In the genomic region with DNA sequence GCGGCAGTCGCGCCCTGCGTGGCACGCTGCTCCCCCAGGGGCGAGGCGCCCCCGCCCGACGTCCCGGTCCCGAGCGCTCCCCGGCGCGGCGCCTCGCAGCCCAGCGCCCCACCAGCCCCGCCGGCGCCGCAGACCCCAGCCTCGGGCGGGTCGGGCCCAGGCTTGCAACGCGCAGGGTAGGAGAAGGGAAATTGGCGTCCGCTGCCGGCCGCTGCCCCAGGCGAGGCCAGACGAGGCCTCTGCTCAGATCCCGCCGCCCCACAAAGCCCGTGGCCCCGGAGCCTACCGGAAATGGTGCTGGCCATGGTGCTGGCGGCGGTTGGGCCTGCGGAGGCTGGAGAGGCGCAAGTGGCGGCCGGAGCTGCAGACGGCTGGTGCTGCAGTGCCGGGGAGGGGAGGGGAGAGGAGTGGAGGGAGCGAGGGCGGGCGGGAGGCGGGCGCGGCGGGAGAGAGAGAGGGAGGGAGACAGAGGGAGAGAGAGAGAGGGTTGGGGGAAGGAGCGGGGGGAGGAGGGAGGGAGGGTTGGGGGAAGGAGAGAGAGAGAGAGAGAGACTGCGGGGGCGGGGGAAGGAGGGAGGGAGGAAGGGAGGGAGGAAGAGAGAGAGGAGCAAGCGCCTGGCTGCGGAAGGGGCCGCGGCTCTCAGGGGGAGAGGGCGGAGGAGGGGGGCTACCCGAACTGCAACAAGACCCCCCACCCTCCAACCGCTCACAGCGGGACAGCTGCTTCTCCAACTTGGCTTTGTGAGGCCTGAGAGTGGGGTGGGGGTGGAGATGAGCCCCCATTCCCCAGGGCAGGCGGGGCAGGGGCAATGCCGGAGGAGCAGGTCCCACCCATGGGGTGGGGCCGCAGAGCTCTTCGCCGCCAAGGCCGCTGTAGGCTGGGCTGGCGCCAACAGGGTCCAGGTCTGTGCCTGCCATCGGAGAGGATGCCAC, we compare ENCODE assay signal across 1 cellular context.
TF ChIP-seq lines count a peak whose summit lies in the region.

A gene (minus strand): TSS at position 384 of the 933 bp plus-strand sequence. CDS start 79 bp downstream, at position 305.

TF ChIP-seq in K562, 482 proteins besides CTCF, POLR2A, EP300 and RAD21 (continued from another document and continues in another):
- TF ChIP-seq, protein P1, sequence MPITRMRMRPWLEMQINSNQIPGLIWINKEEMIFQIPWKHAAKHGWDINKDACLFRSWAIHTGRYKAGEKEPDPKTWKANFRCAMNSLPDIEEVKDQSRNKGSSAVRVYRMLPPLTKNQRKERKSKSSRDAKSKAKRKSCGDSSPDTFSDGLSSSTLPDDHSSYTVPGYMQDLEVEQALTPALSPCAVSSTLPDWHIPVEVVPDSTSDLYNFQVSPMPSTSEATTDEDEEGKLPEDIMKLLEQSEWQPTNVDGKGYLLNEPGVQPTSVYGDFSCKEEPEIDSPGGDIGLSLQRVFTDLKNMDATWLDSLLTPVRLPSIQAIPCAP (CRISPR knock-in tag; IDR thresholded peaks at IDR 0.05; ENCODE audit: borderline replicate concordance) = no peak
- TF ChIP-seq TCF7 (IDR thresholded peaks at IDR 0.05; ENCODE audit: borderline replicate concordance) (no peak), ZNF143 (CRISPR knock-in tag; IDR thresholded peaks at IDR 0.05) (peak; percentile 53; the same call in 1 of the 2 replicates), IRF2 (CRISPR knock-in tag; IDR thresholded peaks at IDR 0.05) (no peak), RAD51 (IDR thresholded peaks at IDR 0.05; ENCODE audit: borderline replicate concordance, low read depth) (no peak), CHD1 (IDR thresholded peaks at IDR 0.05; ENCODE audit: low read length) (no peak), LCOR (CRISPR knock-in tag; IDR thresholded peaks at IDR 0.05) (peak; percentile 93), SIX5 (IDR thresholded peaks at IDR 0.05; ENCODE audit: borderline replicate concordance in 1 of 2, insufficient read depth in 1 of 2, low read depth in 1 of 2, low read length in 2 of 2) (no peak), KLF13 (tag; IDR thresholded peaks at IDR 0.05; ENCODE audit: borderline replicate concordance, low read depth) (peak; percentile 45; the same call in 1 of the 2 replicates), XRCC5 (IDR thresholded peaks at IDR 0.05; ENCODE audit: low read depth, low read length) (no peak), ZNF436 (CRISPR knock-in tag; IDR thresholded peaks at IDR 0.05) (no peak), CAMTA2 (CRISPR knock-in tag; conservative IDR thresholded peaks at IDR 0.05) (no peak), ZNF41 (CRISPR knock-in tag; conservative IDR thresholded peaks at IDR 0.05) (no peak), HIVEP1 (CRISPR knock-in tag; IDR thresholded peaks at IDR 0.05) (no peak), CBX1 (IDR thresholded peaks at IDR 0.05; ENCODE audit: low read depth) (peak; percentile 71; the same call in 1 of the 2 replicates), HNRNPUL1 (IDR thresholded peaks at IDR 0.05; ENCODE audit: low read length) (no peak), RB1 (IDR thresholded peaks at IDR 0.05; ENCODE audit: low read depth) (peak; percentile 82), KLF6 (CRISPR knock-in tag; IDR thresholded peaks at IDR 0.05; ENCODE audit: borderline replicate concordance) (no peak), MBD2 (IDR thresholded peaks at IDR 0.05; ENCODE audit: borderline replicate concordance, low read depth) (peak; percentile 50; the same call in 1 of the 2 replicates), MTA1 (IDR thresholded peaks at IDR 0.05; ENCODE audit: borderline replicate concordance) (no peak), MCM2 (IDR thresholded peaks at IDR 0.05; ENCODE audit: low read depth) (no peak), KHSRP (IDR thresholded peaks at IDR 0.05) (no peak), TBP (optimal IDR thresholded peaks at IDR 0.05; ENCODE audit: low read depth, low read length) (no peak), PHF8 (IDR thresholded peaks at IDR 0.05; ENCODE audit: borderline replicate concordance, low read length) (peak; percentile 55; the same call in 1 of the 2 replicates), ZFP36 (IDR thresholded peaks at IDR 0.05; ENCODE audit: low read depth, low read length, partially characterized antibody) (no peak), KAT8 (IDR thresholded peaks at IDR 0.05; ENCODE audit: low read depth) (no peak), NR3C1 (CRISPR knock-in tag; IDR thresholded peaks at IDR 0.05) (peak; percentile 92; the same call in 1 of the 2 replicates), RNF2 (IDR thresholded peaks at IDR 0.05) (peak; percentile 35; the same call in 1 of the 2 replicates), FOXA3 (CRISPR knock-in tag; conservative IDR thresholded peaks at IDR 0.05 in 1 of 2, IDR thresholded peaks at IDR 0.05 in 1 of 2) (no peak; a peak in 1 of 4 replicates), SMARCB1 (IDR thresholded peaks at IDR 0.05; ENCODE audit: insufficient read length, low read depth) (no peak), NCOA1 (IDR thresholded peaks at IDR 0.05; ENCODE audit: low read depth) (peak; percentile 67), PHF20 (IDR thresholded peaks at IDR 0.05; ENCODE audit: partially characterized antibody) (no peak), GATAD2B (IDR thresholded peaks at IDR 0.05; ENCODE audit: borderline replicate concordance) (peak; percentile 73; the same call in 1 of the 2 replicates), PRMT5 (CRISPR knock-in tag; IDR thresholded peaks at IDR 0.05) (peak; percentile 96), CSDE1 (IDR thresholded peaks at IDR 0.05) (no peak), RHOXF2B (CRISPR knock-in tag; conservative IDR thresholded peaks at IDR 0.05) (no peak)
- TF ChIP-seq, protein P2, sequence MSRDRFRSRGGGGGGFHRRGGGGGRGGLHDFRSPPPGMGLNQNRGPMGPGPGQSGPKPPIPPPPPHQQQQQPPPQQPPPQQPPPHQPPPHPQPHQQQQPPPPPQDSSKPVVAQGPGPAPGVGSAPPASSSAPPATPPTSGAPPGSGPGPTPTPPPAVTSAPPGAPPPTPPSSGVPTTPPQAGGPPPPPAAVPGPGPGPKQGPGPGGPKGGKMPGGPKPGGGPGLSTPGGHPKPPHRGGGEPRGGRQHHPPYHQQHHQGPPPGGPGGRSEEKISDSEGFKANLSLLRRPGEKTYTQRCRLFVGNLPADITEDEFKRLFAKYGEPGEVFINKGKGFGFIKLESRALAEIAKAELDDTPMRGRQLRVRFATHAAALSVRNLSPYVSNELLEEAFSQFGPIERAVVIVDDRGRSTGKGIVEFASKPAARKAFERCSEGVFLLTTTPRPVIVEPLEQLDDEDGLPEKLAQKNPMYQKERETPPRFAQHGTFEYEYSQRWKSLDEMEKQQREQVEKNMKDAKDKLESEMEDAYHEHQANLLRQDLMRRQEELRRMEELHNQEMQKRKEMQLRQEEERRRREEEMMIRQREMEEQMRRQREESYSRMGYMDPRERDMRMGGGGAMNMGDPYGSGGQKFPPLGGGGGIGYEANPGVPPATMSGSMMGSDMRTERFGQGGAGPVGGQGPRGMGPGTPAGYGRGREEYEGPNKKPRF (IDR thresholded peaks at IDR 0.05; ENCODE audit: low read depth, low read length) = no peak
- TF ChIP-seq, protein P3, sequence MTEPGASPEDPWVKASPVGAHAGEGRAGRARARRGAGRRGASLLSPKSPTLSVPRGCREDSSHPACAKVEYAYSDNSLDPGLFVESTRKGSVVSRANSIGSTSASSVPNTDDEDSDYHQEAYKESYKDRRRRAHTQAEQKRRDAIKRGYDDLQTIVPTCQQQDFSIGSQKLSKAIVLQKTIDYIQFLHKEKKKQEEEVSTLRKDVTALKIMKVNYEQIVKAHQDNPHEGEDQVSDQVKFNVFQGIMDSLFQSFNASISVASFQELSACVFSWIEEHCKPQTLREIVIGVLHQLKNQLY (CRISPR knock-in tag; conservative IDR thresholded peaks at IDR 0.05) = peak in 1 of 2 experiments; percentile 88; a peak in 1 of 4 replicates
- TF ChIP-seq, protein P4, sequence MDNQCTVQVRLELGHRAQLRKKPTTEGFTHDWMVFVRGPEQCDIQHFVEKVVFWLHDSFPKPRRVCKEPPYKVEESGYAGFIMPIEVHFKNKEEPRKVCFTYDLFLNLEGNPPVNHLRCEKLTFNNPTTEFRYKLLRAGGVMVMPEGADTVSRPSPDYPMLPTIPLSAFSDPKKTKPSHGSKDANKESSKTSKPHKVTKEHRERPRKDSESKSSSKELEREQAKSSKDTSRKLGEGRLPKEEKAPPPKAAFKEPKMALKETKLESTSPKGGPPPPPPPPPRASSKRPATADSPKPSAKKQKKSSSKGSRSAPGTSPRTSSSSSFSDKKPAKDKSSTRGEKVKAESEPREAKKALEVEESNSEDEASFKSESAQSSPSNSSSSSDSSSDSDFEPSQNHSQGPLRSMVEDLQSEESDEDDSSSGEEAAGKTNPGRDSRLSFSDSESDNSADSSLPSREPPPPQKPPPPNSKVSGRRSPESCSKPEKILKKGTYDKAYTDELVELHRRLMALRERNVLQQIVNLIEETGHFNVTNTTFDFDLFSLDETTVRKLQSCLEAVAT (IDR thresholded peaks at IDR 0.05) = peak in 1 of 2 experiments; percentile 8; a peak in 1 of 4 replicates
- TF ChIP-seq, protein P5, sequence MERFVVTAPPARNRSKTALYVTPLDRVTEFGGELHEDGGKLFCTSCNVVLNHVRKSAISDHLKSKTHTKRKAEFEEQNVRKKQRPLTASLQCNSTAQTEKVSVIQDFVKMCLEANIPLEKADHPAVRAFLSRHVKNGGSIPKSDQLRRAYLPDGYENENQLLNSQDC (CRISPR knock-in tag; IDR thresholded peaks at IDR 0.05) = no peak
- TF ChIP-seq, protein P6, sequence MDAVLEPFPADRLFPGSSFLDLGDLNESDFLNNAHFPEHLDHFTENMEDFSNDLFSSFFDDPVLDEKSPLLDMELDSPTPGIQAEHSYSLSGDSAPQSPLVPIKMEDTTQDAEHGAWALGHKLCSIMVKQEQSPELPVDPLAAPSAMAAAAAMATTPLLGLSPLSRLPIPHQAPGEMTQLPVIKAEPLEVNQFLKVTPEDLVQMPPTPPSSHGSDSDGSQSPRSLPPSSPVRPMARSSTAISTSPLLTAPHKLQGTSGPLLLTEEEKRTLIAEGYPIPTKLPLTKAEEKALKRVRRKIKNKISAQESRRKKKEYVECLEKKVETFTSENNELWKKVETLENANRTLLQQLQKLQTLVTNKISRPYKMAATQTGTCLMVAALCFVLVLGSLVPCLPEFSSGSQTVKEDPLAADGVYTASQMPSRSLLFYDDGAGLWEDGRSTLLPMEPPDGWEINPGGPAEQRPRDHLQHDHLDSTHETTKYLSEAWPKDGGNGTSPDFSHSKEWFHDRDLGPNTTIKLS (IDR thresholded peaks at IDR 0.05; ENCODE audit: borderline replicate concordance, low read depth) = 0 out of 2 replicates have a peak, but pooled peaks have one; percentile 20
- TF ChIP-seq, protein P7, sequence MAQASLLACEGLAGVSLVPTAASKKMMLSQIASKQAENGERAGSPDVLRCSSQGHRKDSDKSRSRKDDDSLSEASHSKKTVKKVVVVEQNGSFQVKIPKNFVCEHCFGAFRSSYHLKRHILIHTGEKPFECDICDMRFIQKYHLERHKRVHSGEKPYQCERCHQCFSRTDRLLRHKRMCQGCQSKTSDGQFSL (CRISPR knock-in tag; IDR thresholded peaks at IDR 0.05) = no peak
- TF ChIP-seq, protein P7 (tag; IDR thresholded peaks at IDR 0.05) = no peak
- TF ChIP-seq, protein P8, sequence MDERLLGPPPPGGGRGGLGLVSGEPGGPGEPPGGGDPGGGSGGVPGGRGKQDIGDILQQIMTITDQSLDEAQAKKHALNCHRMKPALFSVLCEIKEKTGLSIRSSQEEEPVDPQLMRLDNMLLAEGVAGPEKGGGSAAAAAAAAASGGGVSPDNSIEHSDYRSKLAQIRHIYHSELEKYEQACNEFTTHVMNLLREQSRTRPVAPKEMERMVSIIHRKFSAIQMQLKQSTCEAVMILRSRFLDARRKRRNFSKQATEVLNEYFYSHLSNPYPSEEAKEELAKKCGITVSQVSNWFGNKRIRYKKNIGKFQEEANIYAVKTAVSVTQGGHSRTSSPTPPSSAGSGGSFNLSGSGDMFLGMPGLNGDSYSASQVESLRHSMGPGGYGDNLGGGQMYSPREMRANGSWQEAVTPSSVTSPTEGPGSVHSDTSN (CRISPR knock-in tag; IDR thresholded peaks at IDR 0.05; ENCODE audit: low read depth) = no peak; the same call in 1 of the 2 replicates
- TF ChIP-seq, protein P8 (tag; conservative IDR thresholded peaks at IDR 0.05; ENCODE audit: low read depth) = no peak
- TF ChIP-seq, protein P9, sequence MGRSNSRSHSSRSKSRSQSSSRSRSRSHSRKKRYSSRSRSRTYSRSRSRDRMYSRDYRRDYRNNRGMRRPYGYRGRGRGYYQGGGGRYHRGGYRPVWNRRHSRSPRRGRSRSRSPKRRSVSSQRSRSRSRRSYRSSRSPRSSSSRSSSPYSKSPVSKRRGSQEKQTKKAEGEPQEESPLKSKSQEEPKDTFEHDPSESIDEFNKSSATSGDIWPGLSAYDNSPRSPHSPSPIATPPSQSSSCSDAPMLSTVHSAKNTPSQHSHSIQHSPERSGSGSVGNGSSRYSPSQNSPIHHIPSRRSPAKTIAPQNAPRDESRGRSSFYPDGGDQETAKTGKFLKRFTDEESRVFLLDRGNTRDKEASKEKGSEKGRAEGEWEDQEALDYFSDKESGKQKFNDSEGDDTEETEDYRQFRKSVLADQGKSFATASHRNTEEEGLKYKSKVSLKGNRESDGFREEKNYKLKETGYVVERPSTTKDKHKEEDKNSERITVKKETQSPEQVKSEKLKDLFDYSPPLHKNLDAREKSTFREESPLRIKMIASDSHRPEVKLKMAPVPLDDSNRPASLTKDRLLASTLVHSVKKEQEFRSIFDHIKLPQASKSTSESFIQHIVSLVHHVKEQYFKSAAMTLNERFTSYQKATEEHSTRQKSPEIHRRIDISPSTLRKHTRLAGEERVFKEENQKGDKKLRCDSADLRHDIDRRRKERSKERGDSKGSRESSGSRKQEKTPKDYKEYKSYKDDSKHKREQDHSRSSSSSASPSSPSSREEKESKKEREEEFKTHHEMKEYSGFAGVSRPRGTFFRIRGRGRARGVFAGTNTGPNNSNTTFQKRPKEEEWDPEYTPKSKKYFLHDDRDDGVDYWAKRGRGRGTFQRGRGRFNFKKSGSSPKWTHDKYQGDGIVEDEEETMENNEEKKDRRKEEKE (IDR thresholded peaks at IDR 0.05; ENCODE audit: borderline replicate concordance in 1 of 2, control insufficient read depth in 1 of 2, low read depth in 2 of 2, low read length in 1 of 2) = no peak
- TF ChIP-seq, protein P10, sequence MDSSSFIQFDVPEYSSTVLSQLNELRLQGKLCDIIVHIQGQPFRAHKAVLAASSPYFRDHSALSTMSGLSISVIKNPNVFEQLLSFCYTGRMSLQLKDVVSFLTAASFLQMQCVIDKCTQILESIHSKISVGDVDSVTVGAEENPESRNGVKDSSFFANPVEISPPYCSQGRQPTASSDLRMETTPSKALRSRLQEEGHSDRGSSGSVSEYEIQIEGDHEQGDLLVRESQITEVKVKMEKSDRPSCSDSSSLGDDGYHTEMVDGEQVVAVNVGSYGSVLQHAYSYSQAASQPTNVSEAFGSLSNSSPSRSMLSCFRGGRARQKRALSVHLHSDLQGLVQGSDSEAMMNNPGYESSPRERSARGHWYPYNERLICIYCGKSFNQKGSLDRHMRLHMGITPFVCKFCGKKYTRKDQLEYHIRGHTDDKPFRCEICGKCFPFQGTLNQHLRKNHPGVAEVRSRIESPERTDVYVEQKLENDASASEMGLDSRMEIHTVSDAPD (CRISPR knock-in tag; IDR thresholded peaks at IDR 0.05) = no peak
